ENCODE assay signal across 15 cellular contexts in genomic region chr2:175137793-175138192, GRCh38. TPM values are rescaled to one million over a fixed set of nuclear protein-coding genes. Genes with fewer than 3 reads are reported as not detected.
A peak's percentile ranks its signal among the peaks of the same experiment; 100 is the strongest.
DNase-seq lines count a peak whose midpoint lies in the region; ATAC-seq and TF ChIP-seq lines count a peak whose summit lies in the region.
"Had no signal": no experiment of that assay in that cellular context is flagged by ENCODE, and none has a peak within 500 bp of the region (broad histone marks: within the 10 kb centered on the region; RNA-seq: fewer than 3 reads in every experiment).

No MANE protein-coding gene starts in this region.

- peak overlapping the region; percentile 77 for H3K27ac Mint-ChIP-seq in activated T-cell treated with anti-CD3 and anti-CD28 coated beads, Interleukin-2, amount 50 U/mL, for 72 hours

- H3K27ac ChIP-seq in VCaP (peak overlapping the region; percentile 28), right atrium auricular region (no peak overlapping the region)
- H3K27ac ChIP-seq: BLaER1 had no signal

- H3K36me3 ChIP-seq in mucosa of descending colon (ENCODE audit: low read depth): no peaks in the 10 kb centered on the region
- H3K36me3 ChIP-seq in right atrium auricular region: no peaks in the 10 kb centered on the region

- H3K9me3 ChIP-seq in mucosa of descending colon (no peaks in the 10 kb centered on the region), right atrium auricular region (no peaks in the 10 kb centered on the region)
- H3K9me3 ChIP-seq: BLaER1, Caco-2 had no signal

- TF ChIP-seq CTCF in VCaP (conservative IDR thresholded peaks at IDR 0.05) (no peak), mucosa of descending colon (IDR thresholded peaks at IDR 0.05) (no peak), right atrium auricular region (IDR thresholded peaks at IDR 0.05) (no peak)

- no peaks in the 10 kb centered on the region for H3K9me3 Mint-ChIP-seq in activated T-cell treated with anti-CD3 and anti-CD28 coated beads, Interleukin-2, amount 50 U/mL, for 72 hours
- H3K9me3 Mint-ChIP-seq: CD8-positive, alpha-beta memory T cell had no signal

- H3K36me3 Mint-ChIP-seq in activated T-cell treated with anti-CD3 and anti-CD28 coated beads, Interleukin-2, amount 50 U/mL, for 72 hours (ENCODE audit: insufficient read depth in 2 of 2): peaks cover 2 to 14% of the 10 kb centered on the region in 2 donors

- H3K4me3 ChIP-seq in mucosa of descending colon (no peak overlapping the region), right atrium auricular region (no peak overlapping the region)
- H3K4me3 ChIP-seq: BLaER1 had no signal

- H3K4me1 Mint-ChIP-seq in activated T-cell treated with anti-CD3 and anti-CD28 coated beads, Interleukin-2, amount 50 U/mL, for 72 hours (ENCODE audit: low read depth): peaks cover 36% of the 10 kb centered on the region

- intact Hi-C loops in mucosa of descending colon (cut with DNase I, micrococcal nuclease): no loop called here

- H3K27me3 ChIP-seq in right atrium auricular region: no peaks in the 10 kb centered on the region
- H3K27me3 ChIP-seq: BLaER1 had no signal

- no peak overlapping the region for H3K4me3 Mint-ChIP-seq in activated T-cell treated with anti-CD3 and anti-CD28 coated beads, Interleukin-2, amount 50 U/mL, for 72 hours
- H3K4me3 Mint-ChIP-seq: CD8-positive, alpha-beta memory T cell had no signal

- ATAC-seq in activated T-cell treated with anti-CD3 and anti-CD28 coated beads, Interleukin-2, amount 50 U/mL, for 72 hours (replicated peaks in 1 of 2): no peak
- ATAC-seq in mucosa of descending colon: peak; percentile 77
- ATAC-seq: HCT116 had no signal

- H3K4me1 ChIP-seq in mucosa of descending colon (ENCODE audit: low read depth) (peaks cover 6% of the 10 kb centered on the region), right atrium auricular region (peaks cover 0 to 7% of the 10 kb centered on the region in 2 donors)
- H3K4me1 ChIP-seq: Caco-2 had no signal

- no peak for DNase-seq in activated T-cell treated with anti-CD3 and anti-CD28 coated beads, Interleukin-2, amount 50 U/mL, for 72 hours
- DNase-seq in activated T-cell treated with anti-CD3 and anti-CD28 coated beads, Interleukin-2, amount 50 U/mL, for 1 hour: no peak
- no peak for DNase-seq in mucosa of descending colon
- no peak for DNase-seq in NCI-H748 (lab: John Stamatoyannopoulos, UW; ENCODE audit: unreplicated experiment)
- DNase-seq in right atrium auricular region (ENCODE audit: low spot score): no peak
- no peak for DNase-seq in SIG-M5 treated with dmso at 0.1 percent for 504 hours (lab: John Stamatoyannopoulos, UW; ENCODE audit: unreplicated experiment)
- DNase-seq: 8988T; AML-193; Caco-2; CD8-positive, alpha-beta memory T cell; GF-D8; IMR-90 had no signal

- H3K27me3 Mint-ChIP-seq in activated T-cell treated with anti-CD3 and anti-CD28 coated beads, Interleukin-2, amount 50 U/mL, for 72 hours (ENCODE audit: low read depth): no peaks in the 10 kb centered on the region
- H3K27me3 Mint-ChIP-seq: CD8-positive, alpha-beta memory T cell had no signal

RNA-seq across cellular contexts. Expression of gene ATF2, which starts 30.2 kb away (rescaled TPM):
- 10 to 100 TPM; 65.8 to 67.0 TPM for total RNA-seq in activated T-cell treated with anti-CD3 and anti-CD28 coated beads, Interleukin-2, amount 50 U/mL, for 72 hours
- total RNA-seq in mucosa of descending colon (10 to 100 TPM; 43.3 to 50.3 (median 44.7) TPM), right atrium auricular region (10 to 100 TPM; 22.3 to 28.1 TPM)

RNA-seq across cellular contexts. Expression of gene ATP5MC3, which starts 43.7 kb away (rescaled TPM):
- 100 to 1,000 TPM; 186 to 210 TPM for total RNA-seq in activated T-cell treated with anti-CD3 and anti-CD28 coated beads, Interleukin-2, amount 50 U/mL, for 72 hours
- total RNA-seq in mucosa of descending colon: 100 to 1,000 TPM; 324 to 627 (median 480) TPM
- total RNA-seq in right atrium auricular region: 100 to 1,000 TPM; 492 to 746 TPM
